9 cellular contexts compared by ENCODE assay signal in genomic region chr1:20058531-20058930, GRCh38. TPM values are rescaled to one million over a fixed set of nuclear protein-coding genes. Genes with fewer than 3 reads are reported as not detected.
A peak's percentile ranks its signal among the peaks of the same experiment; 100 is the strongest.
DNase-seq lines count a peak whose midpoint lies in the region; ATAC-seq and TF ChIP-seq lines count a peak whose summit lies in the region.
"Had no signal": no experiment of that assay in that cellular context is flagged by ENCODE, and none has a peak within 500 bp of the region (broad histone marks: within the 10 kb centered on the region; RNA-seq: fewer than 3 reads in every experiment).

No MANE protein-coding gene starts in this region.

- no peak for TF ChIP-seq POLR2A in NB4 (IDR thresholded peaks at IDR 0.05; ENCODE audit: extremely low read depth, insufficient read length)

- no peaks in the 10 kb centered on the region for H3K79me2 ChIP-seq in neural progenitor cell (ENCODE audit: low read depth)

- no peaks in the 10 kb centered on the region for H4K20me1 ChIP-seq in neural progenitor cell (ENCODE audit: low read depth)

- peak; percentile 86 for DNase-seq in AG10803 (ENCODE audit: low read depth)
- DNase-seq in NB4 (ENCODE audit: low read depth): peak; percentile 80
- no peak for DNase-seq in activated naive CD8-positive, alpha-beta T cell treated with anti-CD3 and anti-CD28 coated beads, Interleukin-2, amount 10 ng/mL, durations not matched to agents 7 days and 5 days
- DNase-seq in naive B cell: no peak
- DNase-seq in NCI-H2171 treated with DMSO at 0.1 percent for 48 hours (lab: John Stamatoyannopoulos, UW): no peak
- DNase-seq in NCI-H2107 (lab: John Stamatoyannopoulos, UW): no peak
- DNase-seq in neural progenitor cell (ENCODE audit: low spot score): no peak

- H3K27ac ChIP-seq in neural progenitor cell: no peak overlapping the region
- H3K27ac ChIP-seq: SJSA1 had no signal

- peaks cover 20% of the 10 kb centered on the region for H3K4me1 Mint-ChIP-seq in activated naive CD8-positive, alpha-beta T cell treated with anti-CD3 and anti-CD28 coated beads, Interleukin-2, amount 10 ng/mL, durations not matched to agents 7 days and 5 days
- H3K4me1 Mint-ChIP-seq in naive B cell (peaks cover 44 to 71% (median 54%) of the 10 kb centered on the region in 3 donors), neural progenitor cell (no peaks in the 10 kb centered on the region)

- no peak overlapping the region for H3K4me2 ChIP-seq in neural progenitor cell

- H3F3A ChIP-seq in neural progenitor cell (ENCODE audit: low read depth): no peaks in the 10 kb centered on the region

- H3K9ac ChIP-seq in neural progenitor cell: no peak overlapping the region

- H3K4me3 ChIP-seq in AG10803 (ENCODE audit: low read length) (no peak overlapping the region), NB4 (ENCODE audit: low read depth, low read length) (no peak overlapping the region), neural progenitor cell (no peak overlapping the region)
- H3K4me3 ChIP-seq: SJSA1 had no signal

- TF ChIP-seq CTCF in AG10803 (conservative IDR thresholded peaks at IDR 0.05; ENCODE audit: low read length) (no peak), NB4 (IDR thresholded peaks at IDR 0.05; ENCODE audit: low read depth, low read length) (no peak), neural progenitor cell (IDR thresholded peaks at IDR 0.05) (no peak)

- peaks cover 2% of the 10 kb centered on the region for H3K9me3 Mint-ChIP-seq in activated naive CD8-positive, alpha-beta T cell treated with anti-CD3 and anti-CD28 coated beads, Interleukin-2, amount 10 ng/mL, durations not matched to agents 7 days and 5 days
- peaks cover 0 to 3% (median under 1%) of the 10 kb centered on the region in 7 donors for H3K9me3 Mint-ChIP-seq in naive B cell
- H3K9me3 Mint-ChIP-seq in neural progenitor cell: peaks cover 3% of the 10 kb centered on the region

- H2AFZ ChIP-seq in neural progenitor cell (replicated peaks): no peak overlapping the region

- H3K36me3 ChIP-seq in neural progenitor cell: no peaks in the 10 kb centered on the region
- H3K36me3 ChIP-seq: SJSA1 had no signal

- peaks cover 14% of the 10 kb centered on the region for H3K27me3 Mint-ChIP-seq in activated naive CD8-positive, alpha-beta T cell treated with anti-CD3 and anti-CD28 coated beads, Interleukin-2, amount 10 ng/mL, durations not matched to agents 7 days and 5 days
- no peaks in the 10 kb centered on the region for H3K27me3 Mint-ChIP-seq in naive B cell
- H3K27me3 Mint-ChIP-seq in neural progenitor cell (ENCODE audit: insufficient read depth, low read depth): peaks cover 5% of the 10 kb centered on the region

- no peak overlapping the region for H3K27ac Mint-ChIP-seq in activated naive CD8-positive, alpha-beta T cell treated with anti-CD3 and anti-CD28 coated beads, Interleukin-2, amount 10 ng/mL, durations not matched to agents 7 days and 5 days
- peak overlapping the region in 4 of 6 donors; percentile 66 to 91 (median 76) for H3K27ac Mint-ChIP-seq in naive B cell
- no peak overlapping the region for H3K27ac Mint-ChIP-seq in neural progenitor cell

- POLR2A ChIA-PET in activated naive CD8-positive, alpha-beta T cell treated with anti-CD3 and anti-CD28 coated beads, Interleukin-2, amount 10 ng/mL, durations not matched to agents 7 days and 5 days (lab: Charles Lee): no interaction called here

- no peaks in the 10 kb centered on the region for H3K9me3 ChIP-seq in neural progenitor cell (ENCODE audit: low read depth)
- H3K9me3 ChIP-seq: SJSA1 had no signal

- ATAC-seq in activated naive CD8-positive, alpha-beta T cell treated with anti-CD3 and anti-CD28 coated beads, Interleukin-2, amount 10 ng/mL, durations not matched to agents 7 days and 5 days (ENCODE audit: low read depth): peak; percentile 91
- peak; percentile 52 to 58 for ATAC-seq in naive B cell (ENCODE audit: low read depth in 2 of 2)
- ATAC-seq in HG03159 (IDR thresholded peaks at IDR 0.05; ENCODE audit: unreplicated experiment): no peak

- no peaks in the 10 kb centered on the region for H3K36me3 Mint-ChIP-seq in activated naive CD8-positive, alpha-beta T cell treated with anti-CD3 and anti-CD28 coated beads, Interleukin-2, amount 10 ng/mL, durations not matched to agents 7 days and 5 days
- H3K36me3 Mint-ChIP-seq in naive B cell (peaks cover 0 to 6% of the 10 kb centered on the region in 2 donors), neural progenitor cell (no peaks in the 10 kb centered on the region)

- no peaks in the 10 kb centered on the region for H3K4me1 ChIP-seq in neural progenitor cell
- H3K4me1 ChIP-seq: SJSA1 had no signal

- peak overlapping the region; percentile 14 for H3K4me3 Mint-ChIP-seq in activated naive CD8-positive, alpha-beta T cell treated with anti-CD3 and anti-CD28 coated beads, Interleukin-2, amount 10 ng/mL, durations not matched to agents 7 days and 5 days
- H3K4me3 Mint-ChIP-seq in naive B cell: peak overlapping the region in 7 of 8 donors; percentile 27 to 84 (median 81)
- H3K4me3 Mint-ChIP-seq in neural progenitor cell: no peak overlapping the region

- no peaks in the 10 kb centered on the region for H3K27me3 ChIP-seq in neural progenitor cell

RNA-seq across cellular contexts. Expression of gene PLA2G5, which starts 11.5 kb away (rescaled TPM):
- total RNA-seq in activated naive CD8-positive, alpha-beta T cell treated with anti-CD3 and anti-CD28 coated beads, Interleukin-2, amount 10 ng/mL, durations not matched to agents 7 days and 5 days: not detected
- polyA plus RNA-seq in naive B cell (ENCODE audit: low read depth in 6 of 6): not detected
- not detected in 2 replicates for total RNA-seq in neural progenitor cell (ENCODE audit: low replicate concordance)
- total RNA-seq: SJSA1 had no signal

Comparison
In these comparisons a context has a peak if more than half of its experiments do, and no peak if none do; other contexts are left out.
1. DNase-seq: peak in AG10803 (single experiment) and NB4 (single experiment); none in activated naive CD8-positive, alpha-beta T cell treated with anti-CD3 and anti-CD28 coated beads, Interleukin-2, amount 10 ng/mL, durations not matched to agents 7 days and 5 days (single experiment), naive B cell (single experiment), NCI-H2171 treated with DMSO at 0.1 percent for 48 hours (single experiment), NCI-H2107 (single experiment) and neural progenitor cell (single experiment).
2. H3K27ac Mint-ChIP-seq: peak in naive B cell (4 of 6); none in activated naive CD8-positive, alpha-beta T cell treated with anti-CD3 and anti-CD28 coated beads, Interleukin-2, amount 10 ng/mL, durations not matched to agents 7 days and 5 days (single experiment) and neural progenitor cell (single experiment).